In genomic region chr11:15119826-15120225, GRCh38 we compare ENCODE assay signal across 30 cellular contexts. TPM values are rescaled to one million over a fixed set of nuclear protein-coding genes. Genes with fewer than 3 reads are reported as not detected.
DNase-seq lines count a peak whose midpoint lies in the region; ATAC-seq and TF ChIP-seq lines count a peak whose summit lies in the region.
"Had no signal": no experiment of that assay in that cellular context is flagged by ENCODE, and none has a peak within 500 bp of the region (broad histone marks: within the 10 kb centered on the region; RNA-seq: fewer than 3 reads in every experiment).

No MANE protein-coding gene starts in this region.

- H3K79me2 ChIP-seq in osteoblast (ENCODE audit: insufficient read depth, low read length), result no peaks in the 10 kb centered on the region

- ATAC-seq in activated T-helper 17 cell treated with anti-CD3 and anti-CD28 coated beads, Interleukin-2, amount 50 U/mL, for 72 hours (replicated peaks), result no peak
- ATAC-seq: activated CD4-positive, alpha-beta T cell treated with anti-CD3 and anti-CD28 coated beads for 36 hours; activated naive CD8-positive, alpha-beta T cell treated with anti-CD3 and anti-CD28 coated beads, Interleukin-2, amount 50 U/mL, for 24 hours; right cardiac atrium had no signal

- intact Hi-C loops in MCF 10A (cut with micrococcal nuclease) (no loop called here), breast epithelium (cut with DNase I; ENCODE audit: low total_unique reads) (no loop called here)
- intact Hi-C loops in activated T-helper 1 cell treated with anti-CD3 and anti-CD28 coated beads, Interleukin-12 subunit alpha, Interleukin-12 subunit beta, Interleukin-2, Interleukin-4 antibody, amounts not matched to agents 30 ng/mL and 10 ng/mL and 1 ng/mL, durations not matched to agents 14 hours and 24 hours and 36 hours (cut with micrococcal nuclease), result loop anchor here (2.0 to 10.0 kb wide), 8 partner anchors 17 to 1783 kb away; no protein-coding TSS in a partner anchor

- no peaks in the 10 kb centered on the region for H3K9me3 Mint-ChIP-seq in MCF 10A (ENCODE audit: unreplicated experiment)
- no peaks in the 10 kb centered on the region for H3K9me3 Mint-ChIP-seq in activated T-helper 1 cell treated with anti-CD3 and anti-CD28 coated beads, Interleukin-12 subunit alpha, Interleukin-12 subunit beta, Interleukin-2, Interleukin-4 antibody, amounts not matched to agents 30 ng/mL and 10 ng/mL and 1 ng/mL, durations not matched to agents 14 hours and 24 hours and 36 hours
- no peaks in the 10 kb centered on the region for H3K9me3 Mint-ChIP-seq in activated T-helper 17 cell treated with anti-CD3 and anti-CD28 coated beads, Interleukin-2, amount 50 U/mL, for 72 hours
- no peaks in the 10 kb centered on the region for H3K9me3 Mint-ChIP-seq in HFFc6
- H3K9me3 Mint-ChIP-seq: activated naive CD8-positive, alpha-beta T cell treated with anti-CD3 and anti-CD28 coated beads, Interleukin-2, amount 50 U/mL, for 24 hours; nephron progenitor cell; stimulated activated effector memory CD8-positive, alpha-beta T cell treated with anti-CD3 and anti-CD28 coated beads, Interleukin-12 subunit alpha, Interleukin-12 subunit beta, amount 100 ng/mL, for 72 hours had no signal

- DNase-seq in MCF 10A (ENCODE audit: unreplicated experiment) (peak; percentile 85), breast epithelium (ENCODE audit: low spot score in 2 of 2) (no peak), fibroblast of the aortic adventitia (ENCODE audit: low read depth) (peak; percentile 22), osteoblast (ENCODE audit: insufficient read length, low spot score, missing footprints) (no peak), hypothalamus (lab: John Stamatoyannopoulos, UW) (no peak), HFFc6 (no peak)
- DNase-seq in activated T-helper 1 cell treated with anti-CD3 and anti-CD28 coated beads, Interleukin-12 subunit alpha, Interleukin-12 subunit beta, Interleukin-2, Interleukin-4 antibody, amounts not matched to agents 30 ng/mL and 10 ng/mL and 1 ng/mL, durations not matched to agents 14 hours and 24 hours and 36 hours (ENCODE audit: low spot score), result no peak
- DNase-seq: activated CD4-positive, alpha-beta T cell treated with anti-CD3 and anti-CD28 coated beads for 36 hours; activated CD8-positive, alpha-beta memory T cell treated with anti-CD3 and anti-CD28 coated beads for 24 hours; activated naive CD8-positive, alpha-beta T cell treated with anti-CD3 and anti-CD28 coated beads, Interleukin-2, amount 50 U/mL, for 24 hours; DMS153; H7; KG1; kidney glomerular epithelial cell; NCI-H1436 treated with DMSO at 0.1 percent for 48 hours; NCI-H748 treated with DMSO at 0.1 percent for 48 hours; nephron progenitor cell; right cardiac atrium; stimulated activated CD4-positive, alpha-beta T cell treated with anti-CD3 and anti-CD28 coated beads, Interleukin-12 subunit alpha, Interleukin-12 subunit beta, amount 100 ng/mL, for 4 hours; stimulated activated CD4-positive, alpha-beta T cell treated with anti-CD3 and anti-CD28 coated beads, Interleukin-4, amount 100 ng/mL, for 1 hour had no signal

- TF ChIP-seq CTCF in MCF 10A (IDR thresholded peaks at IDR 0.05; ENCODE audit: unreplicated experiment) (no peak), breast epithelium (IDR thresholded peaks at IDR 0.05) (no peak), fibroblast of the aortic adventitia (IDR thresholded peaks at IDR 0.05; ENCODE audit: insufficient read depth, low read length) (no peak), osteoblast (IDR thresholded peaks at IDR 0.05; ENCODE audit: extremely low read depth, low read depth, low read length) (no peak), HFFc6 (IDR thresholded peaks at IDR 0.05) (no peak)

- H3K36me3 Mint-ChIP-seq in MCF 10A (ENCODE audit: insufficient read depth, unreplicated experiment) (peaks cover 3% of the 10 kb centered on the region), HFFc6 (ENCODE audit: low read depth) (no peaks in the 10 kb centered on the region)
- H3K36me3 Mint-ChIP-seq in activated T-helper 1 cell treated with anti-CD3 and anti-CD28 coated beads, Interleukin-12 subunit alpha, Interleukin-12 subunit beta, Interleukin-2, Interleukin-4 antibody, amounts not matched to agents 30 ng/mL and 10 ng/mL and 1 ng/mL, durations not matched to agents 14 hours and 24 hours and 36 hours (ENCODE audit: low read depth), result peaks cover 6% of the 10 kb centered on the region
- no peaks in the 10 kb centered on the region for H3K36me3 Mint-ChIP-seq in activated T-helper 17 cell treated with anti-CD3 and anti-CD28 coated beads, Interleukin-2, amount 50 U/mL, for 72 hours (ENCODE audit: low read depth)
- H3K36me3 Mint-ChIP-seq: stimulated activated effector memory CD8-positive, alpha-beta T cell treated with anti-CD3 and anti-CD28 coated beads, Interleukin-12 subunit alpha, Interleukin-12 subunit beta, amount 100 ng/mL, for 72 hours had no signal

- no peak for TF ChIP-seq POLR2A in breast epithelium (IDR thresholded peaks at IDR 0.05)

- H3K36me3 ChIP-seq in breast epithelium (no peaks in the 10 kb centered on the region), osteoblast (ENCODE audit: insufficient read depth, low read length) (no peaks in the 10 kb centered on the region)
- H3K36me3 ChIP-seq: SJSA1 had no signal

- H4K20me1 ChIP-seq in osteoblast (ENCODE audit: insufficient read depth, low read length), result no peaks in the 10 kb centered on the region

- no peaks in the 10 kb centered on the region for H3K27me3 Mint-ChIP-seq in MCF 10A (ENCODE audit: insufficient read depth, unreplicated experiment)
- peaks cover 19% of the 10 kb centered on the region for H3K27me3 Mint-ChIP-seq in activated T-helper 1 cell treated with anti-CD3 and anti-CD28 coated beads, Interleukin-12 subunit alpha, Interleukin-12 subunit beta, Interleukin-2, Interleukin-4 antibody, amounts not matched to agents 30 ng/mL and 10 ng/mL and 1 ng/mL, durations not matched to agents 14 hours and 24 hours and 36 hours (ENCODE audit: insufficient read depth)
- peaks cover 44% of the 10 kb centered on the region for H3K27me3 Mint-ChIP-seq in activated T-helper 17 cell treated with anti-CD3 and anti-CD28 coated beads, Interleukin-2, amount 50 U/mL, for 72 hours
- peaks cover 5% of the 10 kb centered on the region for H3K27me3 Mint-ChIP-seq in HFFc6 (ENCODE audit: insufficient read depth)

- no peak overlapping the region for H3K27ac ChIP-seq in breast epithelium
- H3K27ac ChIP-seq in osteoblast (ENCODE audit: low read depth, low read length), result no peak overlapping the region
- H3K27ac ChIP-seq: dorsolateral prefrontal cortex, SJSA1 had no signal

- H3K4me1 ChIP-seq in breast epithelium (no peaks in the 10 kb centered on the region), osteoblast (ENCODE audit: insufficient read depth, low read length) (peaks cover 31% of the 10 kb centered on the region)

- peak overlapping the region; percentile 6 for H3K27ac Mint-ChIP-seq in MCF 10A (ENCODE audit: low read depth, unreplicated experiment)
- H3K27ac Mint-ChIP-seq in activated T-helper 1 cell treated with anti-CD3 and anti-CD28 coated beads, Interleukin-12 subunit alpha, Interleukin-12 subunit beta, Interleukin-2, Interleukin-4 antibody, amounts not matched to agents 30 ng/mL and 10 ng/mL and 1 ng/mL, durations not matched to agents 14 hours and 24 hours and 36 hours, result peak overlapping the region; percentile 72
- H3K27ac Mint-ChIP-seq in activated T-helper 17 cell treated with anti-CD3 and anti-CD28 coated beads, Interleukin-2, amount 50 U/mL, for 72 hours, result no peak overlapping the region
- H3K27ac Mint-ChIP-seq in HFFc6, result no peak overlapping the region
- H3K27ac Mint-ChIP-seq: activated CD4-positive, alpha-beta T cell treated with anti-CD3 and anti-CD28 coated beads for 36 hours; activated naive CD8-positive, alpha-beta T cell treated with anti-CD3 and anti-CD28 coated beads, Interleukin-2, amount 50 U/mL, for 24 hours; B cell; nephron progenitor cell; stimulated activated effector memory CD8-positive, alpha-beta T cell treated with anti-CD3 and anti-CD28 coated beads, Interleukin-12 subunit alpha, Interleukin-12 subunit beta, amount 100 ng/mL, for 72 hours had no signal

- H2AFZ ChIP-seq in osteoblast (ENCODE audit: low read length), result no peak overlapping the region

- BruUV-seq in MCF 10A (replicated peaks; lab: Mats Ljungman, UMichigan), result no TSS peak

- no peak overlapping the region for H3K4me2 ChIP-seq in osteoblast (ENCODE audit: insufficient read depth, low read length)

- H3K4me3 Mint-ChIP-seq in MCF 10A (ENCODE audit: unreplicated experiment), result no peak overlapping the region
- H3K4me3 Mint-ChIP-seq in activated T-helper 1 cell treated with anti-CD3 and anti-CD28 coated beads, Interleukin-12 subunit alpha, Interleukin-12 subunit beta, Interleukin-2, Interleukin-4 antibody, amounts not matched to agents 30 ng/mL and 10 ng/mL and 1 ng/mL, durations not matched to agents 14 hours and 24 hours and 36 hours, result peak overlapping the region; percentile 31
- H3K4me3 Mint-ChIP-seq in activated T-helper 17 cell treated with anti-CD3 and anti-CD28 coated beads, Interleukin-2, amount 50 U/mL, for 72 hours, result no peak overlapping the region
- H3K4me3 Mint-ChIP-seq in HFFc6, result no peak overlapping the region
- H3K4me3 Mint-ChIP-seq: activated CD4-positive, alpha-beta T cell treated with anti-CD3 and anti-CD28 coated beads for 36 hours; activated naive CD8-positive, alpha-beta T cell treated with anti-CD3 and anti-CD28 coated beads, Interleukin-2, amount 50 U/mL, for 24 hours; B cell; nephron progenitor cell; stimulated activated effector memory CD8-positive, alpha-beta T cell treated with anti-CD3 and anti-CD28 coated beads, Interleukin-12 subunit alpha, Interleukin-12 subunit beta, amount 100 ng/mL, for 72 hours had no signal

- H3K9me3 ChIP-seq in breast epithelium (no peaks in the 10 kb centered on the region), osteoblast (ENCODE audit: low read depth, low read length) (no peaks in the 10 kb centered on the region)
- H3K9me3 ChIP-seq: SJSA1 had no signal

- H3K27me3 ChIP-seq in breast epithelium, result peaks cover 0 to 23% of the 10 kb centered on the region in 2 donors
- H3K27me3 ChIP-seq in osteoblast (ENCODE audit: insufficient read depth, low read length), result no peaks in the 10 kb centered on the region

- POLR2A ChIA-PET in MCF 10A (lab: Yijun Ruan, JAX), result no interaction called here

- H3K4me3 ChIP-seq in breast epithelium (no peak overlapping the region), fibroblast of the aortic adventitia (ENCODE audit: low read depth, low read length) (no peak overlapping the region), osteoblast (ENCODE audit: insufficient read depth, low read length) (no peak overlapping the region)
- H3K4me3 ChIP-seq: dorsolateral prefrontal cortex, SJSA1 had no signal

- peaks cover 38% of the 10 kb centered on the region for H3K4me1 Mint-ChIP-seq in MCF 10A (ENCODE audit: insufficient read depth, unreplicated experiment)
- H3K4me1 Mint-ChIP-seq in activated T-helper 1 cell treated with anti-CD3 and anti-CD28 coated beads, Interleukin-12 subunit alpha, Interleukin-12 subunit beta, Interleukin-2, Interleukin-4 antibody, amounts not matched to agents 30 ng/mL and 10 ng/mL and 1 ng/mL, durations not matched to agents 14 hours and 24 hours and 36 hours (ENCODE audit: low read depth), result peaks cover 44% of the 10 kb centered on the region
- H3K4me1 Mint-ChIP-seq in activated T-helper 17 cell treated with anti-CD3 and anti-CD28 coated beads, Interleukin-2, amount 50 U/mL, for 72 hours, result peaks cover 4% of the 10 kb centered on the region
- H3K4me1 Mint-ChIP-seq in HFFc6 (ENCODE audit: low read depth), result peaks cover 45% of the 10 kb centered on the region

- CTCF ChIA-PET in MCF 10A (lab: Yijun Ruan, JAX), result interaction anchor here (1.6 to 2.3 kb wide), 2 partner anchors 12 to 88 kb away, joined by 5 to 7 read pairs; no protein-coding TSS in a partner anchor

RNA-seq across cellular contexts. Expression of gene INSC, which starts 5.1 kb away (rescaled TPM):
- total RNA-seq in MCF 10A (2022) (4.6 and 5.8 TPM in 2 replicates), breast epithelium (under 1 TPM in 2 of 3 donors, not detected in 1; 0.33 to 0.88 TPM), fibroblast of the aortic adventitia (ENCODE audit: low replicate concordance) (0.81 TPM in 1 of 2 replicates, not detected in the other), osteoblast (0.72 and 1.8 TPM in 2 replicates)
- total RNA-seq in activated T-helper 1 cell treated with anti-CD3 and anti-CD28 coated beads, Interleukin-12 subunit alpha, Interleukin-12 subunit beta, Interleukin-2, Interleukin-4 antibody, amounts not matched to agents 30 ng/mL and 10 ng/mL and 1 ng/mL, durations not matched to agents 14 hours and 24 hours and 36 hours, result not detected in 2 replicates
- under 1 TPM in 1 of 2 donors, not detected in 1; 0.48 TPM for total RNA-seq in activated T-helper 17 cell treated with anti-CD3 and anti-CD28 coated beads, Interleukin-2, amount 50 U/mL, for 72 hours
- under 1 TPM; 0.08 to 0.43 (median 0.16) TPM for total RNA-seq in HFFc6 (2021; fragmentation: NEBNext Ultra II Directional; extraction: Animal tissue kit (Norgen Biotek cat#: 25700))
- total RNA-seq: A172, G401, H7, lung microvascular endothelial cell, RPMI7951, temporal lobe had no signal

RNA-seq across cellular contexts. Expression of gene CALCB, which starts 46.4 kb away (rescaled TPM):
- total RNA-seq in MCF 10A (2022) (4.1 and 4.3 TPM in 2 replicates), breast epithelium (not detected), fibroblast of the aortic adventitia (ENCODE audit: low replicate concordance) (not detected in 2 replicates), osteoblast (not detected in 2 replicates)
- total RNA-seq in activated T-helper 1 cell treated with anti-CD3 and anti-CD28 coated beads, Interleukin-12 subunit alpha, Interleukin-12 subunit beta, Interleukin-2, Interleukin-4 antibody, amounts not matched to agents 30 ng/mL and 10 ng/mL and 1 ng/mL, durations not matched to agents 14 hours and 24 hours and 36 hours, result 0.49 and 0.52 TPM in 2 replicates
- total RNA-seq in activated T-helper 17 cell treated with anti-CD3 and anti-CD28 coated beads, Interleukin-2, amount 50 U/mL, for 72 hours, result 1 to 10 TPM in 1 of 2 donors, under 1 TPM in 1; 0.56 to 1.3 TPM
- not detected for total RNA-seq in HFFc6 (2021; fragmentation: NEBNext Ultra II Directional; extraction: Animal tissue kit (Norgen Biotek cat#: 25700))
- total RNA-seq: A172, G401, lung microvascular endothelial cell, RPMI7951, SJSA1, temporal lobe had no signal

Comparison
In these comparisons a context has a peak if more than half of its experiments do, and no peak if none do; other contexts are left out.
1. DNase-seq: peak in MCF 10A (single experiment) and fibroblast of the aortic adventitia (single experiment); none in breast epithelium (0 of 2), activated T-helper 1 cell treated with anti-CD3 and anti-CD28 coated beads, Interleukin-12 subunit alpha, Interleukin-12 subunit beta, Interleukin-2, Interleukin-4 antibody, amounts not matched to agents 30 ng/mL and 10 ng/mL and 1 ng/mL, durations not matched to agents 14 hours and 24 hours and 36 hours (single experiment), osteoblast (single experiment), hypothalamus (0 of 51) and HFFc6 (single experiment).
2. H3K27ac Mint-ChIP-seq: peak in MCF 10A (single experiment) and activated T-helper 1 cell treated with anti-CD3 and anti-CD28 coated beads, Interleukin-12 subunit alpha, Interleukin-12 subunit beta, Interleukin-2, Interleukin-4 antibody, amounts not matched to agents 30 ng/mL and 10 ng/mL and 1 ng/mL, durations not matched to agents 14 hours and 24 hours and 36 hours (single experiment); none in activated T-helper 17 cell treated with anti-CD3 and anti-CD28 coated beads, Interleukin-2, amount 50 U/mL, for 72 hours (single experiment) and HFFc6 (single experiment).